Comparison of ENCODE assay signal across 8 cellular contexts in genomic region chr3:129160891-129161859, GRCh38. TPM values are rescaled to one million over a fixed set of nuclear protein-coding genes. Genes with fewer than 3 reads are reported as not detected.
DNase-seq lines count a peak whose midpoint lies in the region; ATAC-seq and TF ChIP-seq lines count a peak whose summit lies in the region.

Gene ISY1 (minus strand): TSS chr3:129161063. CDS start chr3:129160975, 88 bp downstream.

- intact Hi-C loops in mammary epithelial cell (cut with micrococcal nuclease): loop anchor here (1.0 kb wide), 5 partner anchors 22 to 191 kb away; partner anchors contain the start of gene CNBP

- in situ Hi-C loops in mammary epithelial cell (cut with MboI; ENCODE audit: low sequenced_read_pairs in 2 of 2): no loop called here

- peak; percentile 79 for DNase-seq in AG09309 (ENCODE audit: low read depth)
- DNase-seq in NCI-H2227 (lab: John Stamatoyannopoulos, UW; ENCODE audit: unreplicated experiment): peak; percentile 90
- DNase-seq in WERI-Rb-1: peak; percentile 90
- DNase-seq in mammary epithelial cell: peak; percentile 96
- DNase-seq in iPS-NIHi7 (ENCODE audit: extremely low spot score): peak; percentile 96
- DNase-seq in smooth muscle cell of the brain vasculature (ENCODE audit: low read depth, low spot score): peak; percentile 89

- H3K4me2 ChIP-seq in mammary epithelial cell (ENCODE audit: insufficient read depth, low read depth, low read length): peak within 1 kb of the TSS; percentile 93

- dilution Hi-C loops in mammary epithelial cell (cut with HindIII; ENCODE audit: low sequenced_read_pairs): no loop called here

- peaks cover 27% of the 10 kb centered on the region for H3K79me2 ChIP-seq in mammary epithelial cell (ENCODE audit: insufficient read depth, low read length)

- peaks cover 31% of the 10 kb centered on the region for H3K36me3 ChIP-seq in WERI-Rb-1
- H3K36me3 ChIP-seq in mammary epithelial cell (ENCODE audit: insufficient read depth, low read length): peaks cover 12% of the 10 kb centered on the region

- peak; percentile 88 for TF ChIP-seq CTCF in AG09309 (IDR thresholded peaks at IDR 0.05; ENCODE audit: control insufficient read depth, insufficient read depth, low read depth, low read length, missing control alignments)
- TF ChIP-seq CTCF in WERI-Rb-1 (IDR thresholded peaks at IDR 0.05; ENCODE audit: low read depth, low read length): peak; percentile 78
- peak; percentile 85 to 96 for TF ChIP-seq CTCF in mammary epithelial cell (conservative IDR thresholded peaks at IDR 0.05 in 1 of 2, IDR thresholded peaks at IDR 0.05 in 1 of 2; ENCODE audit: extremely low read depth in 1 of 2, insufficient read depth in 1 of 2, low read depth in 1 of 2, low read length in 2 of 2)

- no peaks in the 10 kb centered on the region for H4K20me1 ChIP-seq in mammary epithelial cell (ENCODE audit: insufficient read depth, low read length)

- H3K9me3 ChIP-seq in WERI-Rb-1 (ENCODE audit: severe bottlenecking) (no peaks in the 10 kb centered on the region), mammary epithelial cell (replicated peaks; ENCODE audit: insufficient read depth, low read length) (no peaks in the 10 kb centered on the region)

- peak within 1 kb of the TSS; percentile 55 for H3K4me3 ChIP-seq in AG09309 (ENCODE audit: control insufficient read depth, low read depth, low read length)
- H3K4me3 ChIP-seq in WERI-Rb-1 (ENCODE audit: low read depth, low read length): peak within 1 kb of the TSS; percentile 95
- peak within 1 kb of the TSS; percentile 65 to 99 (median 96) for H3K4me3 ChIP-seq in mammary epithelial cell (replicated peaks in 1 of 3; ENCODE audit: insufficient read depth in 1 of 3, low read depth in 2 of 3, low read length in 3 of 3)

- H2AFZ ChIP-seq in mammary epithelial cell (ENCODE audit: low read depth, low read length): peak within 1 kb of the TSS; percentile 85

- CTCF ChIA-PET in mammary epithelial cell (lab: Charles Lee; ENCODE audit: low non-redundant PET): interaction anchor here (0.6 to 2.2 kb wide), 2 partner anchors 84 to 191 kb away, joined by 6 to 7 read pairs; no protein-coding TSS in a partner anchor

- ATAC-seq in GM18907 (IDR thresholded peaks at IDR 0.05; ENCODE audit: unreplicated experiment) (peak; percentile 81), HG03159 (IDR thresholded peaks at IDR 0.05; ENCODE audit: unreplicated experiment) (peak; percentile 78)

- H3K27me3 ChIP-seq in WERI-Rb-1 (ENCODE audit: insufficient read depth, low read depth, severe bottlenecking) (no peaks in the 10 kb centered on the region), mammary epithelial cell (ENCODE audit: insufficient read depth, low read length) (no peaks in the 10 kb centered on the region)

- H3K27ac ChIP-seq in WERI-Rb-1 (peak within 1 kb of the TSS; percentile 99), mammary epithelial cell (ENCODE audit: insufficient read depth, low read depth, low read length) (peak within 1 kb of the TSS; percentile 90)

- BruUV-seq in mammary epithelial cell (replicated peaks; lab: Mats Ljungman, UMichigan): TSS peak; percentile 90

- WGBS in mammary epithelial cell (ENCODE audit: low coverage, missing lambda C conversion rate): under 1% methylated on average over 40 of the region's 67 CpGs

- H3K4me1 ChIP-seq in mammary epithelial cell (ENCODE audit: insufficient read depth, low read length): peaks cover 19% of the 10 kb centered on the region

- peak within 1 kb of the TSS; percentile 95 for H3K9ac ChIP-seq in mammary epithelial cell (ENCODE audit: insufficient read depth, low read length)

RNA-seq across cellular contexts. Expression of gene ISY1, which starts in this region (rescaled TPM):
- 10 to 100 TPM; 16.8 to 38.2 TPM for total RNA-seq in mammary epithelial cell
- polyA plus RNA-seq in mammary epithelial cell: 27.4 TPM
- polyA minus RNA-seq in mammary epithelial cell: 29.5 TPM

Comparison
In these comparisons a context has a peak if more than half of its experiments do, and no peak if none do; other contexts are left out.
1. Peak in every context shown above with its lines: DNase-seq, ATAC-seq, H3K4me3 ChIP-seq and H3K27ac ChIP-seq.